In genomic region chr2:240851078-240851861, GRCh38 we compare ENCODE assay signal across 8 cellular contexts. TPM values are rescaled to one million over a fixed set of nuclear protein-coding genes. Genes with fewer than 3 reads are reported as not detected.
A peak's percentile ranks its signal among the peaks of the same experiment; 100 is the strongest.
DNase-seq lines count a peak whose midpoint lies in the region; ATAC-seq, FAIRE-seq and TF ChIP-seq lines count a peak whose summit lies in the region.

No MANE protein-coding gene starts in this region.

- no peak for ATAC-seq in HG02938 (IDR thresholded peaks at IDR 0.05; ENCODE audit: unreplicated experiment)

- FAIRE-seq in H54 (lab: Jason Lieb, UNC), result no peak

- no peaks in the 10 kb centered on the region for H3K27me3 ChIP-seq in breast epithelium

- DNase-seq in AML-193 (lab: John Stamatoyannopoulos, UW) (peak; percentile 51 to 72), H54 (ENCODE audit: insufficient read length, low spot score) (peak; percentile 89), NCI-H2196 (lab: John Stamatoyannopoulos, UW; ENCODE audit: unreplicated experiment) (peak; percentile 86), breast epithelium (ENCODE audit: low spot score in 2 of 2) (peak; percentile 72 to 88), inferior parietal cortex (ENCODE audit: extremely low spot score) (peak; percentile 93)
- peak; percentile 62 to 74 for DNase-seq in stimulated activated CD4-positive, alpha-beta T cell treated with anti-CD3 and anti-CD28 coated beads, Interleukin-15, amount 100 ng/mL, for 1 hour (ENCODE audit: low read depth in 1 of 2, low spot score in 1 of 2)

- H3K36me3 ChIP-seq in breast epithelium, result no peaks in the 10 kb centered on the region

- peaks cover 2 to 8% of the 10 kb centered on the region in 2 donors for H3K9me3 ChIP-seq in breast epithelium

- no peak overlapping the region for H3K4me3 ChIP-seq in WI38 (ENCODE audit: low read depth, low read length)
- no peak overlapping the region for H3K4me3 ChIP-seq in breast epithelium

- TF ChIP-seq CTCF in WI38 (IDR thresholded peaks at IDR 0.05; ENCODE audit: low read depth, low read length) (peak; percentile 95), breast epithelium (IDR thresholded peaks at IDR 0.05) (peak; percentile 33 to 94 (median 89))

- H3K4me1 ChIP-seq in breast epithelium, result no peaks in the 10 kb centered on the region

- no peak overlapping the region for H3K27ac ChIP-seq in breast epithelium

- intact Hi-C loops in breast epithelium (cut with DNase I; ENCODE audit: low total_unique reads), result no loop called here

- no peak for TF ChIP-seq POLR2A in H54 (IDR thresholded peaks at IDR 0.05; ENCODE audit: low read depth, low read length)
- TF ChIP-seq POLR2A in breast epithelium (IDR thresholded peaks at IDR 0.05), result no peak

RNA-seq across cellular contexts. Expression of gene AGXT, which starts 17.4 kb away (rescaled TPM):
- under 1 TPM in 1 of 3 donors, not detected in 2; under 0.01 TPM for total RNA-seq in breast epithelium

RNA-seq across cellular contexts. Expression of gene KIF1A, which starts 31.3 kb away (rescaled TPM):
- under 1 TPM in 2 of 3 donors, not detected in 1; under 0.01 to 0.29 TPM for total RNA-seq in breast epithelium

RNA-seq across cellular contexts. Expression of gene MAB21L4, which starts 44.7 kb away (rescaled TPM):
- 1 to 10 TPM in 1 of 3 donors, under 1 TPM in 1, not detected in 1; 0.15 to 2.3 TPM for total RNA-seq in breast epithelium

RNA-seq across cellular contexts. Expression of gene CROCC2, which starts 54.9 kb away (rescaled TPM):
- total RNA-seq in breast epithelium, result under 1 TPM in 1 of 3 donors, not detected in 2; 0.33 TPM
